ENCODE assay signal across 8 cellular contexts in genomic region chr1:152047607-152047953, GRCh38. TPM values are rescaled to one million over a fixed set of nuclear protein-coding genes. Genes with fewer than 3 reads are reported as not detected.
DNase-seq lines count a peak whose midpoint lies in the region; ATAC-seq and TF ChIP-seq lines count a peak whose summit lies in the region.

No MANE protein-coding gene starts in this region.

- H3K9me3 Mint-ChIP-seq in CD4-positive, alpha-beta T cell = no peaks in the 10 kb centered on the region
- H3K9me3 Mint-ChIP-seq in IgD-negative memory B cell = no peaks in the 10 kb centered on the region

- peaks cover 31% of the 10 kb centered on the region for H3K4me1 Mint-ChIP-seq in CD4-positive, alpha-beta T cell (ENCODE audit: low read depth)
- H3K4me1 Mint-ChIP-seq in IgD-negative memory B cell = peaks cover 10 to 16% (median 15%) of the 10 kb centered on the region in 3 donors

- peak overlapping the region; percentile 96 for H3K27ac Mint-ChIP-seq in CD4-positive, alpha-beta T cell
- peak overlapping the region; percentile 87 to 97 (median 94) for H3K27ac Mint-ChIP-seq in IgD-negative memory B cell

- no peaks in the 10 kb centered on the region for H3K9me3 ChIP-seq in CD4-positive, alpha-beta T cell (ENCODE audit: control insufficient read depth, low read length)
- no peaks in the 10 kb centered on the region for H3K9me3 ChIP-seq in thoracic aorta

- no peaks in the 10 kb centered on the region for H3K36me3 ChIP-seq in thoracic aorta

- peak overlapping the region; percentile 94 for H3K27ac ChIP-seq in CD4-positive, alpha-beta T cell (ENCODE audit: low read depth, low read length)
- H3K27ac ChIP-seq in thoracic aorta = peak overlapping the region; percentile 93 to 95

- no peak for TF ChIP-seq CTCF in CD4-positive, alpha-beta T cell (IDR thresholded peaks at IDR 0.05)
- TF ChIP-seq CTCF in thoracic aorta (IDR thresholded peaks at IDR 0.05) = no peak

- peaks cover 15 to 22% of the 10 kb centered on the region in 2 donors for H3K4me1 ChIP-seq in thoracic aorta (ENCODE audit: control insufficient read depth in 1 of 2, low read depth in 2 of 2)

- POLR2A ChIA-PET in CD4-positive, alpha-beta T cell (lab: Charles Lee) = interaction anchor here (7.0 kb wide), 1 partner anchor 12 kb away, joined by 75 read pairs; the partner anchor contains the start of gene S100A11

- H3K27me3 Mint-ChIP-seq in CD4-positive, alpha-beta T cell = peaks cover 1% of the 10 kb centered on the region
- peaks cover under 1% of the 10 kb centered on the region for H3K27me3 Mint-ChIP-seq in IgD-negative memory B cell

- no peaks in the 10 kb centered on the region for H3K27me3 ChIP-seq in CD4-positive, alpha-beta T cell (ENCODE audit: control insufficient read depth, insufficient read depth, low read length)
- H3K27me3 ChIP-seq in thoracic aorta (replicated peaks; ENCODE audit: insufficient read depth) = no peaks in the 10 kb centered on the region

- CTCF ChIA-PET in CD4-positive, alpha-beta T cell (lab: Charles Lee) = interaction anchor here (0.8 to 4.8 kb wide), 4 partner anchors 10 to 46 kb away, joined by 3 to 58 read pairs (median 6); partner anchors contain the start of gene S100A11

- no peaks in the 10 kb centered on the region for H3K36me3 Mint-ChIP-seq in CD4-positive, alpha-beta T cell (ENCODE audit: low read depth)
- no peaks in the 10 kb centered on the region for H3K36me3 Mint-ChIP-seq in IgD-negative memory B cell

- peak in 4 of 10 experiments; percentile 9 to 38 (median 17) for DNase-seq in CD4-positive, alpha-beta T cell
- DNase-seq in astrocyte of the hippocampus (ENCODE audit: low read depth, low spot score) (peak; percentile 87), left colon (peak; percentile 41 to 67), thoracic aorta (ENCODE audit: low spot score) (peak; percentile 50), NCI-H2171 treated with DMSO at 0.1 percent for 48 hours (lab: John Stamatoyannopoulos, UW) (no peak), Kasumi-1 (lab: John Stamatoyannopoulos, UW) (no peak)

- H3K4me3 Mint-ChIP-seq in CD4-positive, alpha-beta T cell = peak overlapping the region; percentile 72
- peak overlapping the region; percentile 55 to 92 (median 74) for H3K4me3 Mint-ChIP-seq in IgD-negative memory B cell

- intact Hi-C loops in CD4-positive, alpha-beta T cell (cut with DNase I, micrococcal nuclease) = no loop called here
- intact Hi-C loops in left colon (cut with DNase I, micrococcal nuclease) = no loop called here

- ATAC-seq in CD4-positive, alpha-beta T cell (ENCODE audit: poor library complexity) = no peak
- no peak for ATAC-seq in left colon
- ATAC-seq in thoracic aorta (ENCODE audit: insufficient number of reproducible peaks, low FRiP score, low read depth) = peak; percentile 81
- no peak for ATAC-seq in GM21381 (IDR thresholded peaks at IDR 0.05; ENCODE audit: unreplicated experiment)

- H3K4me3 ChIP-seq in thoracic aorta = peak overlapping the region; percentile 44

RNA-seq across cellular contexts. Expression of gene S100A11, which starts 10.8 kb away (rescaled TPM):
- 10 to 100 TPM; 23.6 to 24.1 TPM for total RNA-seq in CD4-positive, alpha-beta T cell
- polyA plus RNA-seq in IgD-negative memory B cell = 140 TPM
- total RNA-seq in left colon (100 to 1,000 TPM; 115 to 178 TPM), thoracic aorta (100 to 1,000 TPM; 196 to 210 TPM)

RNA-seq across cellular contexts. Expression of gene TCHHL1, which starts 41.3 kb away (rescaled TPM):
- total RNA-seq in CD4-positive, alpha-beta T cell = not detected
- not detected for polyA plus RNA-seq in IgD-negative memory B cell
- total RNA-seq in left colon = not detected
- total RNA-seq in thoracic aorta = not detected

RNA-seq across cellular contexts. Expression of gene S100A10, which starts 53.9 kb away (rescaled TPM):
- 100 to 1,000 TPM; 189 to 204 TPM for total RNA-seq in CD4-positive, alpha-beta T cell
- 459 TPM for polyA plus RNA-seq in IgD-negative memory B cell
- total RNA-seq in left colon = 1,000 to 10,000 TPM; 1,029 to 1,322 TPM
- 100 to 1,000 TPM in 1 of 2 donors, 10 to 100 TPM in 1; 47.0 to 107 TPM for total RNA-seq in thoracic aorta

Comparison
In these comparisons a context has a peak if more than half of its experiments do, and no peak if none do; other contexts are left out.
1. DNase-seq: peak in astrocyte of the hippocampus (single experiment), left colon (2 of 2) and thoracic aorta (single experiment); none in NCI-H2171 treated with DMSO at 0.1 percent for 48 hours (single experiment) and Kasumi-1 (0 of 2).
2. RNA of gene S100A11, which starts 10.8 kb away (total RNA-seq): 196 to 210 TPM in thoracic aorta and 115 to 178 TPM in left colon; 23.6 to 24.1 TPM in CD4-positive, alpha-beta T cell; every median in the first group is over 4 times any median in the second.
3. RNA of gene S100A10, which starts 53.9 kb away (total RNA-seq): 1,029 to 1,322 TPM in left colon; 189 to 204 TPM in CD4-positive, alpha-beta T cell and 47.0 to 107 TPM in thoracic aorta; every median in the first group is over 4 times any median in the second.